In the genomic region with DNA sequence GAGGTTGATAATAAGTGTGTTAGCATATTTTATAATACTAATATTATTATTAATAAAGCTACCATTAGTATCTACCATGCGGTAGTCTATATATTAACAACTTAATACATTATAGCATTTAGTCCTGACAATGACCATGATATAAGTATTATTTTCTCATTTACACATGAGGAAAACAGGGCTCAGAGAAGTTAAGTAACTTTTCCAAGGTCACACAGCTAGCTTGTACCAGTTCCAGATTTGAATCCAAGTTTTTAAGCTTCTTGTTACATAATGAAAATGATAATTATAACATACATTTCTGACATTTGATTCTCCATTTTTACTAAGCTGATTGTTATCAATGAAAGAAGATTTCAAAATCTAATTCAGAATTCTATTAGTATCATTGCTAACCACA, we compare ENCODE assay signal across 36 cellular contexts.
"Had no signal": no experiment of that assay in that cellular context is flagged by ENCODE, and none has a peak within 500 bp of the region (broad histone marks: within the 10 kb centered on the region; RNA-seq: fewer than 3 reads in every experiment).

No MANE protein-coding gene starts in this region.

- DNase-seq: Karpas-422, Kasumi-1, MG63, MM.1S, MV-4-11, NCI-H1048, NCI-H1092, NCI-H1092 treated with DMSO at 0.1 percent for 48 hours, NCI-H1105, NCI-H1105 treated with DMSO at 0.1 percent for 48 hours, NCI-H1417, NCI-H1417 treated with DMSO at 0.1 percent for 48 hours, NCI-H1436, NCI-H1436 treated with DMSO at 0.1 percent for 48 hours, NCI-H146, NCI-H1694, NCI-H1694 treated with DMSO at 0.1 percent for 48 hours, NCI-H187, NCI-H187 treated with DMSO at 0.1 percent for 48 hours, NCI-H1930, NCI-H2029, NCI-H2029 treated with DMSO at 0.1 percent for 48 hours, NCI-H2081, NCI-H2081 treated with DMSO at 0.1 percent for 48 hours, NCI-H2107, NCI-H2171, NCI-H2171 treated with DMSO at 0.1 percent for 48 hours, NCI-H2227 treated with DMSO at 0.1 percent for 48 hours, NCI-H226, NCI-H345, NCI-H446, NCI-H446 treated with DMSO at 0.1 percent for 48 hours, NCI-H510A, NCI-H510A treated with DMSO at 0.1 percent for 48 hours, NCI-H524, NCI-H524 treated with DMSO at 0.1 percent for 48 hours had no signal

- H3K9me3 ChIP-seq: MG63 had no signal

- H3K27me3 ChIP-seq: MG63 had no signal

- H3K4me3 ChIP-seq: MG63 had no signal

- H3K36me3 ChIP-seq: MG63 had no signal
